ENCODE assay signal across 25 cellular contexts in genomic region chr12:70640901-70641300, GRCh38. TPM values are rescaled to one million over a fixed set of nuclear protein-coding genes. Genes with fewer than 3 reads are reported as not detected.
"Had no signal": no experiment of that assay in that cellular context is flagged by ENCODE, and none has a peak within 500 bp of the region (broad histone marks: within the 10 kb centered on the region; RNA-seq: fewer than 3 reads in every experiment).

No MANE protein-coding gene starts in this region.

- H2AFZ ChIP-seq: hepatocyte, neural progenitor cell had no signal

- H3K27ac ChIP-seq: hepatocyte, left ventricle myocardium inferior, neural progenitor cell, neutrophil, ovary, right atrium auricular region, right lobe of liver, skin epidermis, stomach, testis, thyroid gland, transverse colon, upper lobe of left lung, vagina had no signal

- H3K79me2 ChIP-seq: hepatocyte had no signal

- H3K4me3 ChIP-seq: hepatocyte, left ventricle myocardium inferior, lung, neural progenitor cell, ovary, right atrium auricular region, right lobe of liver, skin epidermis, stomach, testis, thyroid gland, transverse colon, upper lobe of left lung, vagina had no signal

- H3K4me1 ChIP-seq: right lobe of liver, testis, thyroid gland had no signal

- H3K9ac ChIP-seq: neural progenitor cell had no signal

- DNase-seq: islet precursor cell; left ventricle myocardium inferior; mesendoderm; naive thymus-derived CD4-positive, alpha-beta T cell; nephron progenitor cell; ovary; right lobe of liver; stimulated activated CD4-positive, alpha-beta T cell treated with anti-CD3 and anti-CD28 coated beads, Interleukin-12 subunit alpha, Interleukin-12 subunit beta, amount 100 ng/mL, for 4 hours; stimulated activated CD4-positive, alpha-beta T cell treated with anti-CD3 and anti-CD28 coated beads, Interleukin-15, amount 100 ng/mL, for 24 hours; stimulated activated CD4-positive, alpha-beta T cell treated with anti-CD3 and anti-CD28 coated beads, Interleukin-2, amount 100 ng/mL, for 24 hours; stimulated activated CD4-positive, alpha-beta T cell treated with anti-CD3 and anti-CD28 coated beads, Interleukin-4, amount 100 ng/mL, for 1 hour; stimulated activated naive B cell treated with anti-CD40 and anti-IgM and Interleukin-4, amounts not matched to agents 10 μg/mL and 1 μg/mL and 100 μg/mL, for 72 hours; stimulated activated naive CD8-positive, alpha-beta T cell treated with anti-CD3 and anti-CD28 coated beads, Interleukin-15, Interleukin-2, amounts not matched to agents 100 U/mL and 50 U/mL, for 24 hours; stomach; testis; thyroid gland; transverse colon; upper lobe of left lung had no signal

- H3K27me3 ChIP-seq: hepatocyte, neural progenitor cell, ovary, right atrium auricular region, right lobe of liver, testis, thyroid gland, transverse colon, upper lobe of left lung, vagina had no signal

- H3K9me3 ChIP-seq: left ventricle myocardium inferior, neutrophil, ovary, right atrium auricular region, right lobe of liver, stomach, testis, thyroid gland, transverse colon, upper lobe of left lung, vagina had no signal

- H3K36me3 ChIP-seq: left ventricle myocardium inferior, neural progenitor cell, neutrophil, ovary, right atrium auricular region, right lobe of liver, stomach, thyroid gland, transverse colon, upper lobe of left lung, vagina had no signal

- H3K4me2 ChIP-seq: hepatocyte, neural progenitor cell had no signal

RNA-seq across cellular contexts. Expression of gene PTPRB, which starts 3.7 kb away (rescaled TPM):
- polyA plus RNA-seq: naive thymus-derived CD4-positive, alpha-beta T cell had no signal
